In the genomic region with DNA sequence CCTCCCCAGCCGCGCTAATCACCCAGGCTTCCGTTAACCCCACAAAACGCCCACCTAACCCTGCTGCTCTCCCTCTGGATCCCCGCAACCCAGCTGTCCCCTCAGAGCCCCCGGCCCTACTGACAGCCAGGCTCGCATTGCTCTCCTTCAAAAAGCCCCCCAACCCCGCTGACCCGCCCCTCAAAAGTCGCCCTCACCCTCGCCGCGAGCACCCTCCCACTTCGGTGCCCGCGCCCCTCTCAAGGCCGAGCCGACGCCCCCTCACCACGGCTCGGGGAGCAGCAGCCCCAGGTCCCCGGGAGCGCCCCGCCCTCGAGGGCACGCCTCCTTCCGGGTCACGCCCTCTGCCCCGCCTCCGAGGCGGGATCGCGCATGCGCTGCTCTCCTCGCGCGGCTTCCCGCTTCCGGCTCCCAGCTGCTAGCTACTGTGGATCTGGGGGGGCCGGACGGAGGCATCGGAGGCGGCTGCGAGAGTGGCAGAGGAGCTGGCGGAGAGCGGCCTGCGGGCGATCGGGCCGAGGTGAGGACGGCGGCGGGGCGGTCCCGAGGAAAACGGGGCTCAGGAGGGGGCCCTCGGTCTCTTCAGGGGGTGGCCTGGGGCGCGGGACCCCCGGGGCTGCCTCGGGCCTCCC, we compare ENCODE assay signal across 1 cellular context.
TF ChIP-seq lines count a peak whose summit lies in the region.

No MANE protein-coding gene starts in this region.

TF ChIP-seq in HepG2, 621 proteins besides CTCF, POLR2A, EP300 and RAD21 (continued from another document and continues in another):
- TF ChIP-seq, protein P1, sequence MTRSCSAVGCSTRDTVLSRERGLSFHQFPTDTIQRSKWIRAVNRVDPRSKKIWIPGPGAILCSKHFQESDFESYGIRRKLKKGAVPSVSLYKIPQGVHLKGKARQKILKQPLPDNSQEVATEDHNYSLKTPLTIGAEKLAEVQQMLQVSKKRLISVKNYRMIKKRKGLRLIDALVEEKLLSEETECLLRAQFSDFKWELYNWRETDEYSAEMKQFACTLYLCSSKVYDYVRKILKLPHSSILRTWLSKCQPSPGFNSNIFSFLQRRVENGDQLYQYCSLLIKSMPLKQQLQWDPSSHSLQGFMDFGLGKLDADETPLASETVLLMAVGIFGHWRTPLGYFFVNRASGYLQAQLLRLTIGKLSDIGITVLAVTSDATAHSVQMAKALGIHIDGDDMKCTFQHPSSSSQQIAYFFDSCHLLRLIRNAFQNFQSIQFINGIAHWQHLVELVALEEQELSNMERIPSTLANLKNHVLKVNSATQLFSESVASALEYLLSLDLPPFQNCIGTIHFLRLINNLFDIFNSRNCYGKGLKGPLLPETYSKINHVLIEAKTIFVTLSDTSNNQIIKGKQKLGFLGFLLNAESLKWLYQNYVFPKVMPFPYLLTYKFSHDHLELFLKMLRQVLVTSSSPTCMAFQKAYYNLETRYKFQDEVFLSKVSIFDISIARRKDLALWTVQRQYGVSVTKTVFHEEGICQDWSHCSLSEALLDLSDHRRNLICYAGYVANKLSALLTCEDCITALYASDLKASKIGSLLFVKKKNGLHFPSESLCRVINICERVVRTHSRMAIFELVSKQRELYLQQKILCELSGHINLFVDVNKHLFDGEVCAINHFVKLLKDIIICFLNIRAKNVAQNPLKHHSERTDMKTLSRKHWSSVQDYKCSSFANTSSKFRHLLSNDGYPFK (CRISPR knock-in tag; IDR thresholded peaks at IDR 0.05; ENCODE audit: borderline replicate concordance), result peak; percentile 79; the same call in 1 of the 2 replicates
- TF ChIP-seq ZNF589 (CRISPR knock-in tag; conservative IDR thresholded peaks at IDR 0.05) (no peak), MED13 (CRISPR knock-in tag; IDR thresholded peaks at IDR 0.05) (no peak), ZBTB20 (CRISPR knock-in tag; IDR thresholded peaks at IDR 0.05; ENCODE audit: borderline replicate concordance, low read depth) (no peak), NFE2L1 (CRISPR knock-in tag; IDR thresholded peaks at IDR 0.05; ENCODE audit: borderline replicate concordance) (no peak), AHR (CRISPR knock-in tag; IDR thresholded peaks at IDR 0.05) (no peak), KAT2B (IDR thresholded peaks at IDR 0.05; ENCODE audit: borderline replicate concordance, low read depth, low read length) (no peak), MTF1 (CRISPR knock-in tag; IDR thresholded peaks at IDR 0.05) (no peak), ZFAT (CRISPR knock-in tag; conservative IDR thresholded peaks at IDR 0.05) (no peak), ZNF12 (CRISPR knock-in tag; IDR thresholded peaks at IDR 0.05) (no peak), KMT2A (CRISPR knock-in tag; IDR thresholded peaks at IDR 0.05) (peak; percentile 76), RXRB (CRISPR knock-in tag; IDR thresholded peaks at IDR 0.05; ENCODE audit: borderline replicate concordance) (peak; percentile 16; the same call in 1 of the 2 replicates), ZBTB7B (CRISPR knock-in tag; IDR thresholded peaks at IDR 0.05) (no peak), ATF1 (CRISPR knock-in tag; IDR thresholded peaks at IDR 0.05) (no peak), HNRNPUL1 (IDR thresholded peaks at IDR 0.05; ENCODE audit: low read depth, low read length) (0 out of 2 replicates have a peak, but pooled peaks have one; percentile 47), ZNF761 (CRISPR knock-in tag; conservative IDR thresholded peaks at IDR 0.05) (no peak), ELF4 (CRISPR knock-in tag; IDR thresholded peaks at IDR 0.05; ENCODE audit: borderline replicate concordance) (0 out of 2 replicates have a peak, but pooled peaks have one; percentile 56), ARNT2 (CRISPR knock-in tag; IDR thresholded peaks at IDR 0.05; ENCODE audit: low read depth) (no peak), ZNF652 (CRISPR knock-in tag; IDR thresholded peaks at IDR 0.05; ENCODE audit: borderline replicate concordance, low read depth) (no peak), SP140L (CRISPR knock-in tag; IDR thresholded peaks at IDR 0.05; ENCODE audit: borderline replicate concordance) (no peak), ZNF292 (CRISPR knock-in tag; IDR thresholded peaks at IDR 0.05; ENCODE audit: borderline replicate concordance, low read depth) (peak; percentile 31; the same call in 1 of the 2 replicates), KLF13 (CRISPR knock-in tag; IDR thresholded peaks at IDR 0.05) (no peak), ZNF556 (CRISPR knock-in tag; IDR thresholded peaks at IDR 0.05; ENCODE audit: borderline replicate concordance) (no peak; the same call in 1 of the 2 replicates), ZFP41 (CRISPR knock-in tag; IDR thresholded peaks at IDR 0.05; ENCODE audit: borderline replicate concordance) (no peak; the same call in 1 of the 2 replicates), SRF (IDR thresholded peaks at IDR 0.05; ENCODE audit: low read depth, low read length) (no peak), ZNF746 (CRISPR knock-in tag; IDR thresholded peaks at IDR 0.05) (no peak), ZNF251 (CRISPR knock-in tag; IDR thresholded peaks at IDR 0.05) (no peak), ZNF672 (CRISPR knock-in tag; IDR thresholded peaks at IDR 0.05) (no peak), ZNF557 (CRISPR knock-in tag; IDR thresholded peaks at IDR 0.05) (no peak), NFIB (CRISPR knock-in tag; IDR thresholded peaks at IDR 0.05; ENCODE audit: borderline replicate concordance) (no peak), SMAD3 (CRISPR knock-in tag; IDR thresholded peaks at IDR 0.05) (no peak), SMARCC2 (IDR thresholded peaks at IDR 0.05) (no peak), NFIC (IDR thresholded peaks at IDR 0.05; ENCODE audit: low read length) (no peak), HMGA1 (CRISPR knock-in tag; conservative IDR thresholded peaks at IDR 0.05) (no peak), TBX3 (IDR thresholded peaks at IDR 0.05; ENCODE audit: borderline replicate concordance) (no peak)
- TF ChIP-seq, protein P2, sequence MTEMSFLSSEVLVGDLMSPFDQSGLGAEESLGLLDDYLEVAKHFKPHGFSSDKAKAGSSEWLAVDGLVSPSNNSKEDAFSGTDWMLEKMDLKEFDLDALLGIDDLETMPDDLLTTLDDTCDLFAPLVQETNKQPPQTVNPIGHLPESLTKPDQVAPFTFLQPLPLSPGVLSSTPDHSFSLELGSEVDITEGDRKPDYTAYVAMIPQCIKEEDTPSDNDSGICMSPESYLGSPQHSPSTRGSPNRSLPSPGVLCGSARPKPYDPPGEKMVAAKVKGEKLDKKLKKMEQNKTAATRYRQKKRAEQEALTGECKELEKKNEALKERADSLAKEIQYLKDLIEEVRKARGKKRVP (CRISPR knock-in tag; IDR thresholded peaks at IDR 0.05), result 0 out of 4 replicates have a peak, but pooled peaks of 1 of the 2 experiments have one; percentile 9
- TF ChIP-seq, protein P3, sequence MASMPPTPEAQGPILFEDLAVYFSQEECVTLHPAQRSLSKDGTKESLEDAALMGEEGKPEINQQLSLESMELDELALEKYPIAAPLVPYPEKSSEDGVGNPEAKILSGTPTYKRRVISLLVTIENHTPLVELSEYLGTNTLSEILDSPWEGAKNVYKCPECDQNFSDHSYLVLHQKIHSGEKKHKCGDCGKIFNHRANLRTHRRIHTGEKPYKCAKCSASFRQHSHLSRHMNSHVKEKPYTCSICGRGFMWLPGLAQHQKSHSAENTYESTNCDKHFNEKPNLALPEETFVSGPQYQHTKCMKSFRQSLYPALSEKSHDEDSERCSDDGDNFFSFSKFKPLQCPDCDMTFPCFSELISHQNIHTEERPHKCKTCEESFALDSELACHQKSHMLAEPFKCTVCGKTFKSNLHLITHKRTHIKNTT (CRISPR knock-in tag; IDR thresholded peaks at IDR 0.05), result no peak
- TF ChIP-seq, protein P4, sequence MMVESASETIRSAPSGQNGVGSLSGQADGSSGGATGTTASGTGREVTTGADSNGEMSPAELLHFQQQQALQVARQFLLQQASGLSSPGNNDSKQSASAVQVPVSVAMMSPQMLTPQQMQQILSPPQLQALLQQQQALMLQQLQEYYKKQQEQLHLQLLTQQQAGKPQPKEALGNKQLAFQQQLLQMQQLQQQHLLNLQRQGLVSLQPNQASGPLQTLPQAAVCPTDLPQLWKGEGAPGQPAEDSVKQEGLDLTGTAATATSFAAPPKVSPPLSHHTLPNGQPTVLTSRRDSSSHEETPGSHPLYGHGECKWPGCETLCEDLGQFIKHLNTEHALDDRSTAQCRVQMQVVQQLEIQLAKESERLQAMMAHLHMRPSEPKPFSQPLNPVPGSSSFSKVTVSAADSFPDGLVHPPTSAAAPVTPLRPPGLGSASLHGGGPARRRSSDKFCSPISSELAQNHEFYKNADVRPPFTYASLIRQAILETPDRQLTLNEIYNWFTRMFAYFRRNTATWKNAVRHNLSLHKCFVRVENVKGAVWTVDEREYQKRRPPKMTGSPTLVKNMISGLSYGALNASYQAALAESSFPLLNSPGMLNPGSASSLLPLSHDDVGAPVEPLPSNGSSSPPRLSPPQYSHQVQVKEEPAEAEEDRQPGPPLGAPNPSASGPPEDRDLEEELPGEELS (CRISPR knock-in tag; IDR thresholded peaks at IDR 0.05), result no peak
- TF ChIP-seq, protein P5, sequence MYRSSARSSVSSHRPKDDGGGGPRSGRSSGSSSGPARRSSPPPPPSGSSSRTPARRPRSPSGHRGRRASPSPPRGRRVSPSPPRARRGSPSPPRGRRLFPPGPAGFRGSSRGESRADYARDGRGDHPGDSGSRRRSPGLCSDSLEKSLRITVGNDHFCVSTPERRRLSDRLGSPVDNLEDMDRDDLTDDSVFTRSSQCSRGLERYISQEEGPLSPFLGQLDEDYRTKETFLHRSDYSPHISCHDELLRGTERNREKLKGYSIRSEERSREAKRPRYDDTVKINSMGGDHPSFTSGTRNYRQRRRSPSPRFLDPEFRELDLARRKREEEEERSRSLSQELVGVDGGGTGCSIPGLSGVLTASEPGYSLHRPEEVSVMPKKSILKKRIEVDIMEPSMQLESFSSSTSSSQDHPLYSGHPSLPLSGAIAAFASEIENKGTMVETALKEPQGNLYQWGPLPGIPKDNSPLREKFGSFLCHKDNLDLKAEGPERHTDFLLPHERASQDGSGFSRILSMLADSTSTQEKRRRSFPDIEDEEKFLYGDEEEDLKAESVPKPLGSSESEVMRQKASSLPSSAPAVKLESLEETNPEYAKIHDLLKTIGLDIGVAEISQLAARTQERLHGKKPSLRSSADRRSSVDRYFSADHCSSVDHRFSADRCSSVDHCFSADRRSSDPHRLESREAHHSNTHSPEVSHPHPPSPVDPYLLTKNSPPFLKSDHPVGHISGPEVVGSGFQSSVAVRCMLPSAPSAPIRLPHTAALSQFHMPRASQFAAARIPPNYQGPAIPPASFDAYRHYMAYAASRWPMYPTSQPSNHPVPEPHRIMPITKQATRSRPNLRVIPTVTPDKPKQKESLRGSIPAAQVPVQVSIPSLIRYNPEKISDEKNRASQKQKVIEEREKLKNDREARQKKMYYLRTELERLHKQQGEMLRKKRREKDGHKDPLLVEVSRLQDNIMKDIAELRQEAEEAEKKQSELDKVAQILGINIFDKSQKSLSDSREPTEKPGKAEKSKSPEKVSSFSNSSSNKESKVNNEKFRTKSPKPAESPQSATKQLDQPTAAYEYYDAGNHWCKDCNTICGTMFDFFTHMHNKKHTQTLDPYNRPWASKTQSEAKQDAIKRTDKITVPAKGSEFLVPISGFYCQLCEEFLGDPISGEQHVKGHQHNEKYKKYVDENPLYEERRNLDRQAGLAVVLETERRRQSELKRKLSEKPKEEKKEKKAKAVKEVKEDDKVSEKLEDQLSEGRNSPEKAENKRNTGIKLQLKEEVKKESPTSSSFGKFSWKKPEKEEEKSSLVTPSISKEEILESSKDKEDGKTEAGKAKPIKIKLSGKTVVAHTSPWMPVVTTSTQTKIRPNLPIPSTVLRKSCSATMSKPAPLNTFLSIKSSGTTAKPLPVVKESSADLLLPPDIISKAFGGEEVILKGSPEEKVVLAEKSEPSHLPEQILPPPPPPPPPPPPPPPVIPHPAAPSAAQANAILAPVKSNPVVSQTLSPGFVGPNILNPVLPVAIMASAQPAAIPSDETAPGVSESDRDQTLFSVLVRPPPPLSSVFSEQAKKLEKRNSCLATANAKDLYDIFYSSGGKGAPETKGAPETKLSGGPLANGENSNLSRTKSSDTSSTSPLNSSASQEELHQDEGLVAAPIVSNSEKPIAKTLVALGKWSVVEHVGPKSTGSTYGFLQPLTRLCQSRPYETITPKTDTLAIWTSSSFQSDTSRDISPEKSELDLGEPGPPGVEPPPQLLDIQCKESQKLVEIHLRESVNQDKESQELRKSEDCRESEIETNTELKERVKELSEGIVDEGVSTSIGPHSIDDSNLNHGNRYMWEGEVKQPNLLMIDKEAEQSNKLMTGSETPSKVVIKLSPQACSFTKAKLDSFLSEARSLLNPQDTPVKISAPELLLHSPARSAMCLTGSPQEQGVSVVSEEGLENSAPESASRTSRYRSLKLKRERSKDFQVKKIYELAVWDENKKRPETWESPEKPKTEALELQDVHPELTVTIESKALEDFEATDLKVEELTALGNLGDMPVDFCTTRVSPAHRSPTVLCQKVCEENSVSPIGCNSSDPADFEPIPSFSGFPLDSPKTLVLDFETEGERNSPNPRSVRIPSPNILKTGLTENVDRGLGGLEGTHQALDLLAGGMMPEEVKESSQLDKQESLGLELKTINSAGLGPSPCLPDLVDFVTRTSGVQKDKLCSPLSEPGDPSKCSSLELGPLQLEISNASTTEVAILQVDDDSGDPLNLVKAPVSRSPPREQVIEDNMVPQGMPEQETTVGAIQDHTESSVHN (CRISPR knock-in tag; IDR thresholded peaks at IDR 0.05), result no peak
- TF ChIP-seq, protein P6, sequence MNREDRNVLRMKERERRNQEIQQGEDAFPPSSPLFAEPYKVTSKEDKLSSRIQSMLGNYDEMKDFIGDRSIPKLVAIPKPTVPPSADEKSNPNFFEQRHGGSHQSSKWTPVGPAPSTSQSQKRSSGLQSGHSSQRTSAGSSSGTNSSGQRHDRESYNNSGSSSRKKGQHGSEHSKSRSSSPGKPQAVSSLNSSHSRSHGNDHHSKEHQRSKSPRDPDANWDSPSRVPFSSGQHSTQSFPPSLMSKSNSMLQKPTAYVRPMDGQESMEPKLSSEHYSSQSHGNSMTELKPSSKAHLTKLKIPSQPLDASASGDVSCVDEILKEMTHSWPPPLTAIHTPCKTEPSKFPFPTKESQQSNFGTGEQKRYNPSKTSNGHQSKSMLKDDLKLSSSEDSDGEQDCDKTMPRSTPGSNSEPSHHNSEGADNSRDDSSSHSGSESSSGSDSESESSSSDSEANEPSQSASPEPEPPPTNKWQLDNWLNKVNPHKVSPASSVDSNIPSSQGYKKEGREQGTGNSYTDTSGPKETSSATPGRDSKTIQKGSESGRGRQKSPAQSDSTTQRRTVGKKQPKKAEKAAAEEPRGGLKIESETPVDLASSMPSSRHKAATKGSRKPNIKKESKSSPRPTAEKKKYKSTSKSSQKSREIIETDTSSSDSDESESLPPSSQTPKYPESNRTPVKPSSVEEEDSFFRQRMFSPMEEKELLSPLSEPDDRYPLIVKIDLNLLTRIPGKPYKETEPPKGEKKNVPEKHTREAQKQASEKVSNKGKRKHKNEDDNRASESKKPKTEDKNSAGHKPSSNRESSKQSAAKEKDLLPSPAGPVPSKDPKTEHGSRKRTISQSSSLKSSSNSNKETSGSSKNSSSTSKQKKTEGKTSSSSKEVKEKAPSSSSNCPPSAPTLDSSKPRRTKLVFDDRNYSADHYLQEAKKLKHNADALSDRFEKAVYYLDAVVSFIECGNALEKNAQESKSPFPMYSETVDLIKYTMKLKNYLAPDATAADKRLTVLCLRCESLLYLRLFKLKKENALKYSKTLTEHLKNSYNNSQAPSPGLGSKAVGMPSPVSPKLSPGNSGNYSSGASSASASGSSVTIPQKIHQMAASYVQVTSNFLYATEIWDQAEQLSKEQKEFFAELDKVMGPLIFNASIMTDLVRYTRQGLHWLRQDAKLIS (CRISPR knock-in tag; IDR thresholded peaks at IDR 0.05), result no peak
- TF ChIP-seq, protein P7, sequence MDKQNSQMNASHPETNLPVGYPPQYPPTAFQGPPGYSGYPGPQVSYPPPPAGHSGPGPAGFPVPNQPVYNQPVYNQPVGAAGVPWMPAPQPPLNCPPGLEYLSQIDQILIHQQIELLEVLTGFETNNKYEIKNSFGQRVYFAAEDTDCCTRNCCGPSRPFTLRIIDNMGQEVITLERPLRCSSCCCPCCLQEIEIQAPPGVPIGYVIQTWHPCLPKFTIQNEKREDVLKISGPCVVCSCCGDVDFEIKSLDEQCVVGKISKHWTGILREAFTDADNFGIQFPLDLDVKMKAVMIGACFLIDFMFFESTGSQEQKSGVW (CRISPR knock-in tag; IDR thresholded peaks at IDR 0.05; ENCODE audit: borderline replicate concordance), result no peak
